9 cellular contexts compared by ENCODE assay signal in genomic region chrX:51893931-51894696, GRCh38. TPM values are rescaled to one million over a fixed set of nuclear protein-coding genes. Genes with fewer than 3 reads are reported as not detected.
DNase-seq lines count a peak whose midpoint lies in the region; ATAC-seq and TF ChIP-seq lines count a peak whose summit lies in the region.
"Had no signal": no experiment of that assay in that cellular context is flagged by ENCODE, and none has a peak within 500 bp of the region (broad histone marks: within the 10 kb centered on the region; RNA-seq: fewer than 3 reads in every experiment).

No MANE protein-coding gene starts in this region.

- no peaks in the 10 kb centered on the region for H3K9me3 ChIP-seq in CD8-positive, alpha-beta T cell (ENCODE audit: low read length)
- no peaks in the 10 kb centered on the region for H3K9me3 ChIP-seq in neuron (ENCODE audit: low read length)

- POLR2A ChIA-PET in CD8-positive, alpha-beta T cell (lab: Charles Lee) = interaction anchor here (1.1 to 1.3 kb wide), 2 partner anchors 15 to 69 kb away, joined by 3 read pairs; no protein-coding TSS in a partner anchor
- POLR2A ChIA-PET in activated CD8-positive, alpha-beta T cell treated with anti-CD3 and anti-CD28 coated beads, Interleukin-2, amount 10 ng/mL, durations not matched to agents 7 days and 5 days (lab: Charles Lee) = no interaction called here

- H2AFZ ChIP-seq in neuron (ENCODE audit: low read depth, low read length) = no peak overlapping the region

- ATAC-seq in CD8-positive, alpha-beta T cell = peak; percentile 7
- peak; percentile 13 for ATAC-seq in activated CD8-positive, alpha-beta T cell treated with anti-CD3 and anti-CD28 coated beads, Interleukin-2, amount 10 ng/mL, durations not matched to agents 7 days and 5 days
- no peak for ATAC-seq in HG03039 (IDR thresholded peaks at IDR 0.05; ENCODE audit: unreplicated experiment)
- no peak for ATAC-seq in GM19397 (IDR thresholded peaks at IDR 0.05; ENCODE audit: unreplicated experiment)
- ATAC-seq: K562 had no signal

- H3K27me3 ChIP-seq in CD8-positive, alpha-beta T cell (ENCODE audit: insufficient read depth, low read length) = no peaks in the 10 kb centered on the region
- no peaks in the 10 kb centered on the region for H3K27me3 ChIP-seq in neuron (ENCODE audit: insufficient read depth, low read length)

- H3K4me1 ChIP-seq in CD8-positive, alpha-beta T cell (ENCODE audit: insufficient read depth, low read length) = peaks cover 12% of the 10 kb centered on the region
- peaks cover 26% of the 10 kb centered on the region for H3K4me1 ChIP-seq in neuron (ENCODE audit: insufficient read depth, low read length)

- H3K36me3 Mint-ChIP-seq in CD8-positive, alpha-beta T cell = peaks cover 27% of the 10 kb centered on the region
- H3K36me3 Mint-ChIP-seq in activated CD8-positive, alpha-beta T cell treated with anti-CD3 and anti-CD28 coated beads, Interleukin-2, amount 10 ng/mL, durations not matched to agents 7 days and 5 days (ENCODE audit: low read depth) = peaks cover 22% of the 10 kb centered on the region

- H3K27ac Mint-ChIP-seq in CD8-positive, alpha-beta T cell = peak overlapping the region; percentile 84
- peak overlapping the region; percentile 90 for H3K27ac Mint-ChIP-seq in activated CD8-positive, alpha-beta T cell treated with anti-CD3 and anti-CD28 coated beads, Interleukin-2, amount 10 ng/mL, durations not matched to agents 7 days and 5 days

- peaks cover 34% of the 10 kb centered on the region for H3K4me1 Mint-ChIP-seq in CD8-positive, alpha-beta T cell (ENCODE audit: low read depth)
- H3K4me1 Mint-ChIP-seq in activated CD8-positive, alpha-beta T cell treated with anti-CD3 and anti-CD28 coated beads, Interleukin-2, amount 10 ng/mL, durations not matched to agents 7 days and 5 days (ENCODE audit: low read depth) = peaks cover 32% of the 10 kb centered on the region

- no peaks in the 10 kb centered on the region for H3K27me3 Mint-ChIP-seq in CD8-positive, alpha-beta T cell (ENCODE audit: low read depth)
- H3K27me3 Mint-ChIP-seq in activated CD8-positive, alpha-beta T cell treated with anti-CD3 and anti-CD28 coated beads, Interleukin-2, amount 10 ng/mL, durations not matched to agents 7 days and 5 days (ENCODE audit: low read depth) = no peaks in the 10 kb centered on the region

- intact Hi-C loops in CD8-positive, alpha-beta T cell (cut with DNase I, micrococcal nuclease) = loop anchor here (2.0 to 5.0 kb wide), 4 partner anchors 91 to 497 kb away; no protein-coding TSS in a partner anchor

- peak overlapping the region; percentile 68 for H3K4me3 ChIP-seq in CD8-positive, alpha-beta T cell (ENCODE audit: low read depth, low read length)
- H3K4me3 ChIP-seq in LNCaP clone FGC (ENCODE audit: low read depth, low read length) = peak overlapping the region; percentile 84
- H3K4me3 ChIP-seq in fibroblast of the aortic adventitia (ENCODE audit: low read depth, low read length) = peak overlapping the region; percentile 77
- H3K4me3 ChIP-seq in neuron (ENCODE audit: low read length) = peak overlapping the region; percentile 87
- H3K4me3 ChIP-seq: K562 had no signal

- H3K27ac ChIP-seq in CD8-positive, alpha-beta T cell (ENCODE audit: low read depth, low read length) = peak overlapping the region; percentile 30

- no peaks in the 10 kb centered on the region for H3K9me3 Mint-ChIP-seq in CD8-positive, alpha-beta T cell
- H3K9me3 Mint-ChIP-seq in activated CD8-positive, alpha-beta T cell treated with anti-CD3 and anti-CD28 coated beads, Interleukin-2, amount 10 ng/mL, durations not matched to agents 7 days and 5 days (ENCODE audit: insufficient read depth) = no peaks in the 10 kb centered on the region

- CTCF ChIA-PET in CD8-positive, alpha-beta T cell (lab: Charles Lee) = no interaction called here
- CTCF ChIA-PET in activated CD8-positive, alpha-beta T cell treated with anti-CD3 and anti-CD28 coated beads, Interleukin-2, amount 10 ng/mL, durations not matched to agents 7 days and 5 days (lab: Charles Lee) = no interaction called here

- no peaks in the 10 kb centered on the region for H3K36me3 ChIP-seq in CD8-positive, alpha-beta T cell (ENCODE audit: insufficient read depth, low read length)
- H3K36me3 ChIP-seq in neuron (ENCODE audit: insufficient read depth, low read length) = peaks cover 28% of the 10 kb centered on the region

- TF ChIP-seq CTCF in CD8-positive, alpha-beta T cell (IDR thresholded peaks at IDR 0.05) = no peak
- TF ChIP-seq CTCF in LNCaP clone FGC (IDR thresholded peaks at IDR 0.05; ENCODE audit: control insufficient read depth, extremely low read depth, insufficient read depth) (no peak), fibroblast of the aortic adventitia (IDR thresholded peaks at IDR 0.05; ENCODE audit: insufficient read depth, low read length) (no peak)

- peak overlapping the region; percentile 93 for H3K4me3 Mint-ChIP-seq in CD8-positive, alpha-beta T cell
- peak overlapping the region; percentile 86 for H3K4me3 Mint-ChIP-seq in activated CD8-positive, alpha-beta T cell treated with anti-CD3 and anti-CD28 coated beads, Interleukin-2, amount 10 ng/mL, durations not matched to agents 7 days and 5 days

- peak in 2 of 7 experiments; percentile 7 to 11 for DNase-seq in CD8-positive, alpha-beta T cell
- DNase-seq in LNCaP clone FGC (ENCODE audit: low read depth) (no peak), fibroblast of the aortic adventitia (ENCODE audit: low read depth) (peak; percentile 47), germinal center (ENCODE audit: low spot score) (no peak)
- DNase-seq in activated CD8-positive, alpha-beta T cell treated with anti-CD3 and anti-CD28 coated beads, Interleukin-2, amount 10 ng/mL, durations not matched to agents 7 days and 5 days = peak; percentile 23

RNA-seq across cellular contexts. Expression of gene MAGED1, which starts 0.7 kb away (rescaled TPM):
- 10 to 100 TPM; 30.2 to 30.4 TPM for total RNA-seq in CD8-positive, alpha-beta T cell
- total RNA-seq in activated CD8-positive, alpha-beta T cell treated with anti-CD3 and anti-CD28 coated beads, Interleukin-2, amount 10 ng/mL, durations not matched to agents 7 days and 5 days = 10 to 100 TPM; 42.6 to 45.0 TPM
- 226 and 388 TPM in 2 replicates for total RNA-seq in fibroblast of the aortic adventitia (ENCODE audit: low replicate concordance)

Comparison
In these comparisons a context has a peak if more than half of its experiments do, and no peak if none do; other contexts are left out.
1. ATAC-seq: peak in CD8-positive, alpha-beta T cell (single experiment) and activated CD8-positive, alpha-beta T cell treated with anti-CD3 and anti-CD28 coated beads, Interleukin-2, amount 10 ng/mL, durations not matched to agents 7 days and 5 days (single experiment); none in HG03039 (single experiment) and GM19397 (single experiment).
2. DNase-seq: peak in activated CD8-positive, alpha-beta T cell treated with anti-CD3 and anti-CD28 coated beads, Interleukin-2, amount 10 ng/mL, durations not matched to agents 7 days and 5 days (single experiment) and fibroblast of the aortic adventitia (single experiment); none in LNCaP clone FGC (single experiment) and germinal center (single experiment).
3. Peak in every context shown above with its lines, with median percentiles within 50 percentile points of each other: H3K4me3 ChIP-seq.